9 cellular contexts compared by ENCODE assay signal in genomic region chr6:111573892-111574800, GRCh38. TPM values are rescaled to one million over a fixed set of nuclear protein-coding genes. Genes with fewer than 3 reads are reported as not detected.
DNase-seq lines count a peak whose midpoint lies in the region; ATAC-seq and TF ChIP-seq lines count a peak whose summit lies in the region.
"Had no signal": no experiment of that assay in that cellular context is flagged by ENCODE, and none has a peak within 500 bp of the region (broad histone marks: within the 10 kb centered on the region; RNA-seq: fewer than 3 reads in every experiment).

No MANE protein-coding gene starts in this region.

- H3K4me3 Mint-ChIP-seq in CD14-positive monocyte (no peak overlapping the region), progenitor cell of endocrine pancreas (ENCODE audit: low read depth) (no peak overlapping the region)
- H3K4me3 Mint-ChIP-seq: neural crest cell had no signal

- H3K36me3 Mint-ChIP-seq in CD14-positive monocyte: peaks cover 36 to 50% of the 10 kb centered on the region in 2 donors
- peaks cover 20% of the 10 kb centered on the region for H3K36me3 Mint-ChIP-seq in progenitor cell of endocrine pancreas (ENCODE audit: insufficient read depth)

- H3K27ac Mint-ChIP-seq in CD14-positive monocyte (peak overlapping the region; percentile 51 to 97 (median 95)), progenitor cell of endocrine pancreas (no peak overlapping the region)

- H3K27ac ChIP-seq in colonic mucosa (peak overlapping the region; percentile 35), neutrophil (peak overlapping the region; percentile 89)

- H3K9me3 Mint-ChIP-seq in CD14-positive monocyte: no peaks in the 10 kb centered on the region
- H3K9me3 Mint-ChIP-seq in progenitor cell of endocrine pancreas (ENCODE audit: low read depth): no peaks in the 10 kb centered on the region
- H3K9me3 Mint-ChIP-seq: neural crest cell had no signal

- intact Hi-C loops in CD14-positive monocyte (cut with micrococcal nuclease) (loop anchor here in 1 of 2 donors (10.0 kb wide), 2 partner anchors 89 to 1799 kb away; partner anchors contain the start of gene REV3L), colonic mucosa (cut with DNase I) (no loop called here), posterior vena cava (cut with DNase I) (no loop called here)

- H3K27me3 Mint-ChIP-seq in CD14-positive monocyte (ENCODE audit: low read depth in 3 of 3): no peaks in the 10 kb centered on the region
- H3K27me3 Mint-ChIP-seq in progenitor cell of endocrine pancreas: no peaks in the 10 kb centered on the region

- TF ChIP-seq CTCF in CD14-positive monocyte (IDR thresholded peaks at IDR 0.05): no peak
- TF ChIP-seq CTCF in colonic mucosa (IDR thresholded peaks at IDR 0.05): no peak
- TF ChIP-seq CTCF in neutrophil (IDR thresholded peaks at IDR 0.05): no peak
- no peak for TF ChIP-seq CTCF in progenitor cell of endocrine pancreas (IDR thresholded peaks at IDR 0.05; ENCODE audit: unreplicated experiment)

- no peak overlapping the region for H3K9ac ChIP-seq in colonic mucosa (ENCODE audit: low read depth in 2 of 2, low read length in 2 of 2)

- H3K4me3 ChIP-seq in colonic mucosa (no peak overlapping the region), neutrophil (ENCODE audit: low read depth in 1 of 2, low read length in 1 of 2) (peak overlapping the region in 1 of 2 experiments; percentile 43)

- DNase-seq in CD14-positive monocyte (ENCODE audit: low spot score) (no peak), NCI-H2029 treated with DMSO at 0.1 percent for 48 hours (lab: John Stamatoyannopoulos, UW) (peak; percentile 83), colonic mucosa (no peak), posterior vena cava (ENCODE audit: low spot score) (no peak), ecto neural progenitor cell (ENCODE audit: low spot score) (no peak), progenitor cell of endocrine pancreas (ENCODE audit: low spot score, unreplicated experiment) (no peak)

- H3K9me3 ChIP-seq in colonic mucosa (no peaks in the 10 kb centered on the region), neutrophil (no peaks in the 10 kb centered on the region)

- H3K36me3 ChIP-seq in colonic mucosa: no peaks in the 10 kb centered on the region
- peaks cover under 1% of the 10 kb centered on the region for H3K36me3 ChIP-seq in neutrophil

- no peak for ATAC-seq in HG03457 (IDR thresholded peaks at IDR 0.05; ENCODE audit: unreplicated experiment)

- H3K27me3 ChIP-seq in colonic mucosa (no peaks in the 10 kb centered on the region), neutrophil (no peaks in the 10 kb centered on the region)

- peaks cover 32% of the 10 kb centered on the region for H3K4me1 Mint-ChIP-seq in CD14-positive monocyte
- H3K4me1 Mint-ChIP-seq in progenitor cell of endocrine pancreas (ENCODE audit: low read depth): peaks cover 7% of the 10 kb centered on the region

- H3K4me1 ChIP-seq in colonic mucosa: peaks cover 3% of the 10 kb centered on the region
- H3K4me1 ChIP-seq in neutrophil (ENCODE audit: control insufficient read depth in 1 of 2, insufficient read depth in 1 of 2, low read depth in 1 of 2, low read length in 1 of 2): peaks cover 34 to 38% of the 10 kb centered on the region in 2 experiments

RNA-seq across cellular contexts. Expression of gene TRAF3IP2, which starts 31.5 kb away (rescaled TPM):
- 1 to 10 TPM; 1.9 to 3.6 TPM for polyA plus RNA-seq in CD14-positive monocyte
- total RNA-seq in colonic mucosa (10 to 100 TPM; 62.0 to 66.6 TPM), posterior vena cava (10 to 100 TPM; 21.1 to 44.9 TPM), progenitor cell of endocrine pancreas (23.4 and 24.9 TPM in 2 replicates)
